Comparison of ENCODE assay signal across 2 cellular contexts in the genomic region with DNA sequence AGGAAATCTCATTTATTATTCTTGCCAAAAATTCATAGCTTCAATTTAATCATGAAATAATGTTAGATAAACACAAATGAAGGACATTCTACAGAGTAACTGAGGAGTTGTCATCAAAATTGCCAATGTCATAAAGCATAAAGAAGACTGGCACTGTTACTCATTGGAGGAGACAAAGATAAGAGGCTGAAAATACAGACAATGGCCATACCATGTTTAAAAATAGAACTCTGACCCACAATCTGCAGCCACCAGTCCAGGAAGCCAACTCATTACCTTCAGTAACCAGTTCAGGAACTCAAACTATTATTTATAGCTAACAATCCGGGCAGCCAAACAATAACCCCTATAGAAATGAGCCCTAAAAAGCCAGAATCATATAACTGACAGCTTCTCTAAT.
TF ChIP-seq lines count a peak whose summit lies in the region.

No MANE protein-coding gene starts in this region.

TF ChIP-seq in SK-N-SH, 30 proteins besides CTCF, POLR2A, EP300 and RAD21 (continued from another document):
- no peak for TF ChIP-seq MAX (IDR thresholded peaks at IDR 0.05; ENCODE audit: low read depth)
- TF ChIP-seq USF2 (IDR thresholded peaks at IDR 0.05; ENCODE audit: borderline replicate concordance, low read depth, low read length), result no peak

TF ChIP-seq in SK-N-SH treated with all-trans-retinoic acid at 6 μM for 48 hours, 23 proteins besides CTCF, POLR2A, EP300 and RAD21 (continued from another document):
- no peak for TF ChIP-seq CSRNP3 (CRISPR knock-in tag; IDR thresholded peaks at IDR 0.05)
- TF ChIP-seq ESRRG (CRISPR knock-in tag; IDR thresholded peaks at IDR 0.05), result no peak
- TF ChIP-seq ZFP3 (CRISPR knock-in tag; IDR thresholded peaks at IDR 0.05), result no peak
- TF ChIP-seq ZFP30 (CRISPR knock-in tag; IDR thresholded peaks at IDR 0.05), result no peak
- no peak for TF ChIP-seq BACH2 (CRISPR knock-in tag; IDR thresholded peaks at IDR 0.05; ENCODE audit: borderline replicate concordance)
